In genomic region chr20:44552950-44553908, GRCh38 we compare ENCODE assay signal across 8 cellular contexts. TPM values are rescaled to one million over a fixed set of nuclear protein-coding genes. Genes with fewer than 3 reads are reported as not detected.
DNase-seq lines count a peak whose midpoint lies in the region; TF ChIP-seq lines count a peak whose summit lies in the region.

No MANE protein-coding gene starts in this region.

- peaks cover 6% of the 10 kb centered on the region for H3K4me1 Mint-ChIP-seq in endothelial cell (ENCODE audit: unreplicated experiment)

- peak overlapping the region; percentile 53 for H3K27ac ChIP-seq in effector memory CD4-positive, alpha-beta T cell (ENCODE audit: insufficient read depth, low read length, poor library complexity, severe bottlenecking)
- peak overlapping the region; percentile 86 for H3K27ac ChIP-seq in parathyroid adenoma

- peak overlapping the region; percentile 44 for H2AFZ ChIP-seq in parathyroid adenoma

- no peaks in the 10 kb centered on the region for H3K9me3 ChIP-seq in effector memory CD4-positive, alpha-beta T cell (ENCODE audit: control insufficient read depth, low read length)
- no peaks in the 10 kb centered on the region for H3K9me3 ChIP-seq in parathyroid adenoma (ENCODE audit: control insufficient read depth, low read length)

- no peaks in the 10 kb centered on the region for H3K36me3 Mint-ChIP-seq in endothelial cell (ENCODE audit: low read depth, unreplicated experiment)

- TF ChIP-seq CTCF in parathyroid adenoma (IDR thresholded peaks at IDR 0.05) (no peak), endothelial cell (IDR thresholded peaks at IDR 0.05; ENCODE audit: unreplicated experiment) (no peak)

- H3K9ac ChIP-seq in parathyroid adenoma: no peak overlapping the region

- H3K27me3 Mint-ChIP-seq in endothelial cell (ENCODE audit: unreplicated experiment): peaks cover 2% of the 10 kb centered on the region

- no peaks in the 10 kb centered on the region for H3K9me3 Mint-ChIP-seq in endothelial cell (ENCODE audit: unreplicated experiment)

- H3K79me2 ChIP-seq in parathyroid adenoma: peaks cover 11% of the 10 kb centered on the region

- no peak overlapping the region for H3K4me3 ChIP-seq in effector memory CD4-positive, alpha-beta T cell (ENCODE audit: insufficient read depth, low read depth, low read length, poor library complexity, severe bottlenecking)
- H3K4me3 ChIP-seq in parathyroid adenoma (ENCODE audit: low read depth, low read length): no peak overlapping the region

- H3K4me1 ChIP-seq in effector memory CD4-positive, alpha-beta T cell (ENCODE audit: control insufficient read depth, insufficient read depth, low read length, poor library complexity, severe bottlenecking): no peaks in the 10 kb centered on the region
- H3K4me1 ChIP-seq in parathyroid adenoma: peaks cover 28% of the 10 kb centered on the region

- no peak overlapping the region for H3K4me3 Mint-ChIP-seq in endothelial cell (ENCODE audit: unreplicated experiment)

- no peak overlapping the region for H3K27ac Mint-ChIP-seq in endothelial cell (ENCODE audit: unreplicated experiment)

- H3K27me3 ChIP-seq in effector memory CD4-positive, alpha-beta T cell (replicated peaks; ENCODE audit: control insufficient read depth, insufficient read depth, low read length, poor library complexity, severe bottlenecking): no peaks in the 10 kb centered on the region
- no peaks in the 10 kb centered on the region for H3K27me3 ChIP-seq in parathyroid adenoma (ENCODE audit: control insufficient read depth, insufficient read depth, low read length)

- H3K4me2 ChIP-seq in parathyroid adenoma (ENCODE audit: low read length): peak overlapping the region; percentile 34

- H3K36me3 ChIP-seq in effector memory CD4-positive, alpha-beta T cell (ENCODE audit: control insufficient read depth, insufficient read depth, low read length): no peaks in the 10 kb centered on the region
- no peaks in the 10 kb centered on the region for H3K36me3 ChIP-seq in parathyroid adenoma (ENCODE audit: control insufficient read depth, insufficient read depth, low read length)

- DNase-seq in EH (ENCODE audit: low read depth) (peak; percentile 87), NCI-H510A treated with DMSO at 0.1 percent for 48 hours (lab: John Stamatoyannopoulos, UW) (peak; percentile 87), foreskin melanocyte (no peak), endothelial cell (ENCODE audit: low spot score) (no peak), NCI-H2081 treated with DMSO at 0.1 percent for 48 hours (lab: John Stamatoyannopoulos, UW) (no peak), amygdala (lab: John Stamatoyannopoulos, UW) (no peak)
- no peak for DNase-seq in effector memory CD4-positive, alpha-beta T cell

RNA-seq across cellular contexts. Expression of gene PKIG, which starts 29.1 kb away (rescaled TPM):
- total RNA-seq in endothelial cell (ENCODE audit: unreplicated experiment): 184 TPM

RNA-seq across cellular contexts. Expression of gene SERINC3, which starts 31.4 kb away (rescaled TPM):
- total RNA-seq in endothelial cell (ENCODE audit: unreplicated experiment): 82.8 TPM

Comparison
In these comparisons a context has a peak if more than half of its experiments do, and no peak if none do; other contexts are left out.
1. DNase-seq: peak in EH (single experiment) and NCI-H510A treated with DMSO at 0.1 percent for 48 hours (single experiment); none in effector memory CD4-positive, alpha-beta T cell (0 of 3), foreskin melanocyte (single experiment), endothelial cell (single experiment), NCI-H2081 treated with DMSO at 0.1 percent for 48 hours (single experiment) and amygdala (0 of 56).